Comparison of ENCODE assay signal across 17 cellular contexts in genomic region chr3:5220193-5220592, GRCh38. TPM values are rescaled to one million over a fixed set of nuclear protein-coding genes. Genes with fewer than 3 reads are reported as not detected.
DNase-seq lines count a peak whose midpoint lies in the region; ATAC-seq and TF ChIP-seq lines count a peak whose summit lies in the region.
"Had no signal": no experiment of that assay in that cellular context is flagged by ENCODE, and none has a peak within 500 bp of the region (broad histone marks: within the 10 kb centered on the region; RNA-seq: fewer than 3 reads in every experiment).

No MANE protein-coding gene starts in this region.

- H3K36me3 Mint-ChIP-seq in natural killer cell (peaks cover 7% of the 10 kb centered on the region), WTC11 (peaks cover 22% of the 10 kb centered on the region), naive B cell (peaks cover 2 to 13% of the 10 kb centered on the region in 2 donors)
- H3K36me3 Mint-ChIP-seq in natural killer cell treated with Interleukin-12 subunit alpha and Interleukin-12 subunit beta and Interleukin-15 and Interleukin-18, amount 100 ng/mL, for 72 hours = peaks cover 20% of the 10 kb centered on the region

- H3K27ac Mint-ChIP-seq in natural killer cell = peak overlapping the region; percentile 52 to 53
- peak overlapping the region in 1 of 2 donors; percentile 37 for H3K27ac Mint-ChIP-seq in natural killer cell treated with Interleukin-12 subunit alpha and Interleukin-12 subunit beta and Interleukin-15 and Interleukin-18, amount 100 ng/mL, for 72 hours
- H3K27ac Mint-ChIP-seq in WTC11 = peak overlapping the region; percentile 4; the same call in 1 of the 2 replicates
- H3K27ac Mint-ChIP-seq in naive B cell = peak overlapping the region in 4 of 6 donors; percentile 25 to 83 (median 66)
- H3K27ac Mint-ChIP-seq: HFFc6 had no signal

- H3K9me3 Mint-ChIP-seq in natural killer cell = no peaks in the 10 kb centered on the region
- no peaks in the 10 kb centered on the region for H3K9me3 Mint-ChIP-seq in natural killer cell treated with Interleukin-12 subunit alpha and Interleukin-12 subunit beta and Interleukin-15 and Interleukin-18, amount 100 ng/mL, for 72 hours
- no peaks in the 10 kb centered on the region for H3K9me3 Mint-ChIP-seq in WTC11
- no peaks in the 10 kb centered on the region for H3K9me3 Mint-ChIP-seq in naive B cell
- H3K9me3 Mint-ChIP-seq: HFFc6 had no signal

- intact Hi-C loops in natural killer cell (cut with micrococcal nuclease) (no loop called here), posterior vena cava (cut with DNase I) (no loop called here)

- POLR2A ChIA-PET in WTC11 (lab: Charles Lee) = interaction anchor here (0.6 kb wide), 1 partner anchor 16 kb away, joined by 4 read pairs; no protein-coding TSS in a partner anchor

- H3K4me1 Mint-ChIP-seq in natural killer cell (peaks cover 0 to 4% of the 10 kb centered on the region in 2 donors), WTC11 (peaks cover 55% of the 10 kb centered on the region), naive B cell (peaks cover 5 to 15% (median 5%) of the 10 kb centered on the region in 3 donors)
- H3K4me1 Mint-ChIP-seq in natural killer cell treated with Interleukin-12 subunit alpha and Interleukin-12 subunit beta and Interleukin-15 and Interleukin-18, amount 100 ng/mL, for 72 hours (ENCODE audit: low read depth in 2 of 2) = peaks cover 0 to 4% of the 10 kb centered on the region in 2 donors

- CTCF ChIA-PET in WTC11 (lab: Charles Lee) = interaction anchor here (2.7 kb wide), 1 partner anchor 12 kb away, joined by 15 read pairs; no protein-coding TSS in a partner anchor

- ATAC-seq in natural killer cell (no peak), WTC11 (no peak), naive B cell (ENCODE audit: low read depth in 2 of 2) (no peak)
- no peak for ATAC-seq in natural killer cell treated with Interleukin-12 subunit alpha and Interleukin-12 subunit beta and Interleukin-15 and Interleukin-18, amount 100 ng/mL, for 72 hours
- ATAC-seq: sciatic nerve, upper lobe of right lung had no signal

- no peak for TF ChIP-seq CTCF in natural killer cell (IDR thresholded peaks at IDR 0.05)
- TF ChIP-seq CTCF in WTC11 (IDR thresholded peaks at IDR 0.05) = no peak

- H3K27me3 Mint-ChIP-seq in natural killer cell (ENCODE audit: low read depth in 2 of 2) (no peaks in the 10 kb centered on the region), WTC11 (ENCODE audit: low read depth) (no peaks in the 10 kb centered on the region), naive B cell (no peaks in the 10 kb centered on the region)
- H3K27me3 Mint-ChIP-seq in natural killer cell treated with Interleukin-12 subunit alpha and Interleukin-12 subunit beta and Interleukin-15 and Interleukin-18, amount 100 ng/mL, for 72 hours = no peaks in the 10 kb centered on the region

- H3K4me3 Mint-ChIP-seq in natural killer cell (no peak overlapping the region), WTC11 (no peak overlapping the region), naive B cell (peak overlapping the region in 1 of 8 donors; percentile 63)
- H3K4me3 Mint-ChIP-seq in natural killer cell treated with Interleukin-12 subunit alpha and Interleukin-12 subunit beta and Interleukin-15 and Interleukin-18, amount 100 ng/mL, for 72 hours = no peak overlapping the region
- H3K4me3 Mint-ChIP-seq: HFFc6 had no signal

- no peak for DNase-seq in natural killer cell
- no peak for DNase-seq in natural killer cell treated with Interleukin-12 subunit alpha and Interleukin-12 subunit beta and Interleukin-15 and Interleukin-18, amount 100 ng/mL, for 72 hours (ENCODE audit: low spot score)
- no peak for DNase-seq in WTC11 (ENCODE audit: low spot score)
- DNase-seq in naive B cell = no peak
- DNase-seq in activated gamma-delta T cell (lab: John Stamatoyannopoulos, UW) = no peak
- no peak for DNase-seq in posterior vena cava (ENCODE audit: low spot score)
- no peak for DNase-seq in hypothalamus (lab: John Stamatoyannopoulos, UW)
- DNase-seq: cortex of kidney, foreskin keratinocyte, HFFc6, kidney glomerular epithelial cell, mesendoderm, NCI-H69, occipital lobe, T-helper 9 cell, upper lobe of right lung had no signal

TF ChIP-seq in WTC11, 78 proteins besides CTCF, POLR2A, EP300 and RAD21:
- TF ChIP-seq ZNF396 (CRISPR knock-in tag; IDR thresholded peaks at IDR 0.05; ENCODE audit: borderline replicate concordance) (no peak), CDX4 (CRISPR knock-in tag; IDR thresholded peaks at IDR 0.05; ENCODE audit: borderline replicate concordance) (no peak), ZNF317 (CRISPR knock-in tag; IDR thresholded peaks at IDR 0.05; ENCODE audit: borderline replicate concordance, low read depth) (no peak), ZNF416 (CRISPR knock-in tag; IDR thresholded peaks at IDR 0.05) (no peak), PRRX2 (CRISPR knock-in tag; IDR thresholded peaks at IDR 0.05) (no peak), ATF3 (CRISPR knock-in tag; conservative IDR thresholded peaks at IDR 0.05) (no peak), IRF1 (CRISPR knock-in tag; IDR thresholded peaks at IDR 0.05) (no peak), PREB (CRISPR knock-in tag; IDR thresholded peaks at IDR 0.05; ENCODE audit: borderline replicate concordance) (no peak)

RNA-seq across cellular contexts. Expression of gene EDEM1, which starts 32.7 kb away (rescaled TPM):
- 10 to 100 TPM; 55.3 to 64.2 (median 59.9) TPM for total RNA-seq in natural killer cell
- total RNA-seq in natural killer cell treated with Interleukin-12 subunit alpha and Interleukin-12 subunit beta and Interleukin-15 and Interleukin-18, amount 100 ng/mL, for 72 hours = 100 to 1,000 TPM; 109 to 171 TPM
- 18.0 to 22.4 TPM (median 18.0 TPM) in 3 replicates for total RNA-seq in WTC11 (2021)
- 10 to 100 TPM; 43.5 to 77.8 (median 57.4) TPM for polyA plus RNA-seq in naive B cell (ENCODE audit: low read depth in 6 of 6)
- 10 to 100 TPM; 25.0 to 28.1 TPM for total RNA-seq in posterior vena cava
